In genomic region chr2:208490492-208490891, GRCh38 we compare ENCODE assay signal across 12 cellular contexts.
DNase-seq lines count a peak whose midpoint lies in the region; ATAC-seq and TF ChIP-seq lines count a peak whose summit lies in the region.
"Had no signal": no experiment of that assay in that cellular context is flagged by ENCODE, and none has a peak within 500 bp of the region (broad histone marks: within the 10 kb centered on the region; RNA-seq: fewer than 3 reads in every experiment).

No MANE protein-coding gene starts in this region.

- TF ChIP-seq CTCF in GM23338 (conservative IDR thresholded peaks at IDR 0.05; ENCODE audit: low read depth in 2 of 2), result no peak
- no peak for TF ChIP-seq CTCF in SK-N-SH (IDR thresholded peaks at IDR 0.05)

- H3K9me2 ChIP-seq in GM23338 (ENCODE audit: insufficient read depth) (no peaks in the 10 kb centered on the region), SK-N-SH (no peaks in the 10 kb centered on the region)

- H2AFZ ChIP-seq in GM23338 (no peak overlapping the region), SK-N-SH (ENCODE audit: low read depth) (no peak overlapping the region)

- H3K27me3 Mint-ChIP-seq in GM23338 (ENCODE audit: insufficient read depth, low read depth, poor library complexity), result no peaks in the 10 kb centered on the region

- H3K9me3 Mint-ChIP-seq in GM23338, result no peaks in the 10 kb centered on the region

- no peak overlapping the region for H3K9ac ChIP-seq in SK-N-SH

- ATAC-seq in GM23338, result no peak
- no peak for ATAC-seq in HG03565 (IDR thresholded peaks at IDR 0.05; ENCODE audit: unreplicated experiment)
- ATAC-seq: HepG2 had no signal

- DNase-seq in NCI-H510A treated with DMSO at 0.1 percent for 48 hours (lab: John Stamatoyannopoulos, UW), result peak; percentile 43
- DNase-seq in NCI-H510A (lab: John Stamatoyannopoulos, UW), result no peak
- no peak for DNase-seq in GM23338 (ENCODE audit: low spot score)
- peak; percentile 69 for DNase-seq in NCI-H345 treated with DMSO at 0.1 percent for 48 hours (lab: John Stamatoyannopoulos, UW; ENCODE audit: unreplicated experiment)
- DNase-seq in SK-N-SH, result no peak
- no peak for DNase-seq in hippocampal formation (lab: John Stamatoyannopoulos, UW)
- DNase-seq: DND-41, GDM1 had no signal

- no peaks in the 10 kb centered on the region for H3K36me3 ChIP-seq in GM23338 (ENCODE audit: insufficient read depth)
- no peaks in the 10 kb centered on the region for H3K36me3 ChIP-seq in SK-N-SH (replicated peaks in 1 of 2; ENCODE audit: control insufficient read depth in 1 of 2, insufficient read depth in 2 of 2, low read length in 1 of 2)
- H3K36me3 ChIP-seq: HAP-1 had no signal

- H3K36me3 Mint-ChIP-seq in GM23338 (ENCODE audit: low read depth), result no peaks in the 10 kb centered on the region
- H3K36me3 Mint-ChIP-seq: CD14-positive monocyte had no signal

- H3K27ac Mint-ChIP-seq in GM23338, result no peak overlapping the region
- H3K27ac Mint-ChIP-seq: CD14-positive monocyte had no signal

- H3K27ac ChIP-seq in GM23338 (ENCODE audit: low read depth), result no peak overlapping the region
- H3K27ac ChIP-seq in SK-N-SH (ENCODE audit: low read depth in 2 of 2, low read length in 1 of 2), result no peak overlapping the region

- no peak overlapping the region for H3K4me3 Mint-ChIP-seq in GM23338
- H3K4me3 Mint-ChIP-seq: CD14-positive monocyte had no signal

- no peaks in the 10 kb centered on the region for H3K9me3 ChIP-seq in SK-N-SH
- H3K9me3 ChIP-seq: HAP-1 had no signal

- H3K4me3 ChIP-seq in GM23338, result no peak overlapping the region
- no peak overlapping the region for H3K4me3 ChIP-seq in SK-N-SH (ENCODE audit: low read depth in 2 of 2, low read length in 1 of 2)
- H3K4me3 ChIP-seq: HAP-1 had no signal

- 46% methylated on average over 2 of the region's 2 CpGs for WGBS in SK-N-SH (ENCODE audit: low lambda C conversion rate)

- no peaks in the 10 kb centered on the region for H3K79me2 ChIP-seq in GM23338 (replicated peaks; ENCODE audit: insufficient read depth)
- H3K79me2 ChIP-seq in SK-N-SH (ENCODE audit: insufficient read depth), result no peaks in the 10 kb centered on the region

- POLR2A ChIA-PET in SK-N-SH (lab: Yijun Ruan, JAX), result no interaction called here

- H3F3A ChIP-seq in GM23338 (replicated peaks; ENCODE audit: low read depth), result no peaks in the 10 kb centered on the region
- H3F3A ChIP-seq in SK-N-SH (replicated peaks; ENCODE audit: insufficient read depth), result no peaks in the 10 kb centered on the region

- H3K4me1 ChIP-seq in GM23338 (ENCODE audit: insufficient read depth), result peaks cover 5% of the 10 kb centered on the region
- peaks cover 0 to 2% of the 10 kb centered on the region in 2 experiments; a peak in 1 of 4 replicates for H3K4me1 ChIP-seq in SK-N-SH (ENCODE audit: control insufficient read depth in 1 of 2, insufficient read depth in 2 of 2, low read depth in 1 of 2, low read length in 1 of 2)
- H3K4me1 ChIP-seq: HAP-1 had no signal

- H4K20me1 ChIP-seq in GM23338 (replicated peaks; ENCODE audit: insufficient read depth) (no peaks in the 10 kb centered on the region), SK-N-SH (ENCODE audit: insufficient read depth) (no peaks in the 10 kb centered on the region)

- peaks cover 3% of the 10 kb centered on the region; the same call in 2 of the 3 replicates for H3K4me1 Mint-ChIP-seq in GM23338

- no peaks in the 10 kb centered on the region for H3K27me3 ChIP-seq in GM23338 (ENCODE audit: insufficient read depth)
- H3K27me3 ChIP-seq in SK-N-SH (ENCODE audit: insufficient read depth), result no peaks in the 10 kb centered on the region

- no peak for TF ChIP-seq RAD21 in SK-N-SH (IDR thresholded peaks at IDR 0.05; ENCODE audit: low read length)

- H3K4me2 ChIP-seq in GM23338, result no peak overlapping the region
- no peak overlapping the region for H3K4me2 ChIP-seq in SK-N-SH

- TF ChIP-seq EP300 in SK-N-SH (IDR thresholded peaks at IDR 0.05; ENCODE audit: borderline replicate concordance in 1 of 2, low read depth in 1 of 2, low read length in 1 of 2), result no peak

- CTCF ChIA-PET in SK-N-SH (lab: Yijun Ruan, JAX), result interaction anchor here (1.4 kb wide), 1 partner anchor 117 kb away, joined by 3 read pairs; no protein-coding TSS in a partner anchor

TF ChIP-seq in GM23338, 12 proteins besides CTCF, POLR2A, EP300 and RAD21:
- TF ChIP-seq NANOG (IDR thresholded peaks at IDR 0.05; ENCODE audit: borderline replicate concordance), result no peak
- TF ChIP-seq REST (IDR thresholded peaks at IDR 0.05; ENCODE audit: unreplicated experiment), result peak; percentile 7

TF ChIP-seq in SK-N-SH, 30 proteins besides CTCF, POLR2A, EP300 and RAD21:
- TF ChIP-seq FOXM1 (IDR thresholded peaks at IDR 0.05; ENCODE audit: low read depth), result no peak
- TF ChIP-seq GABPA (IDR thresholded peaks at IDR 0.05; ENCODE audit: low read depth), result no peak
- TF ChIP-seq CHD2 (IDR thresholded peaks at IDR 0.05; ENCODE audit: low read length, partially characterized antibody), result no peak
- TF ChIP-seq GATA2 (CRISPR knock-in tag; IDR thresholded peaks at IDR 0.05), result no peak
- TF ChIP-seq USF2 (IDR thresholded peaks at IDR 0.05; ENCODE audit: borderline replicate concordance, low read depth, low read length), result no peak
- TF ChIP-seq MEF2A (IDR thresholded peaks at IDR 0.05; ENCODE audit: borderline replicate concordance, low read depth), result no peak
- TF ChIP-seq YY1 (IDR thresholded peaks at IDR 0.05; ENCODE audit: low read depth), result no peak
- no peak for TF ChIP-seq ZBTB33 (IDR thresholded peaks at IDR 0.05; ENCODE audit: borderline replicate concordance, low read depth)
- no peak for TF ChIP-seq TEAD4 (IDR thresholded peaks at IDR 0.05; ENCODE audit: borderline replicate concordance, insufficient read depth)
- TF ChIP-seq IRF3 (IDR thresholded peaks at IDR 0.05; ENCODE audit: low read depth, low read length), result no peak

Comparison
In these comparisons a context has a peak if more than half of its experiments do, and no peak if none do; other contexts are left out.
1. DNase-seq: peak in NCI-H510A treated with DMSO at 0.1 percent for 48 hours (single experiment) and NCI-H345 treated with DMSO at 0.1 percent for 48 hours (single experiment); none in NCI-H510A (single experiment), GM23338 (single experiment), SK-N-SH (single experiment) and hippocampal formation (0 of 2).